ENCODE assay signal across 8 cellular contexts in the genomic region with DNA sequence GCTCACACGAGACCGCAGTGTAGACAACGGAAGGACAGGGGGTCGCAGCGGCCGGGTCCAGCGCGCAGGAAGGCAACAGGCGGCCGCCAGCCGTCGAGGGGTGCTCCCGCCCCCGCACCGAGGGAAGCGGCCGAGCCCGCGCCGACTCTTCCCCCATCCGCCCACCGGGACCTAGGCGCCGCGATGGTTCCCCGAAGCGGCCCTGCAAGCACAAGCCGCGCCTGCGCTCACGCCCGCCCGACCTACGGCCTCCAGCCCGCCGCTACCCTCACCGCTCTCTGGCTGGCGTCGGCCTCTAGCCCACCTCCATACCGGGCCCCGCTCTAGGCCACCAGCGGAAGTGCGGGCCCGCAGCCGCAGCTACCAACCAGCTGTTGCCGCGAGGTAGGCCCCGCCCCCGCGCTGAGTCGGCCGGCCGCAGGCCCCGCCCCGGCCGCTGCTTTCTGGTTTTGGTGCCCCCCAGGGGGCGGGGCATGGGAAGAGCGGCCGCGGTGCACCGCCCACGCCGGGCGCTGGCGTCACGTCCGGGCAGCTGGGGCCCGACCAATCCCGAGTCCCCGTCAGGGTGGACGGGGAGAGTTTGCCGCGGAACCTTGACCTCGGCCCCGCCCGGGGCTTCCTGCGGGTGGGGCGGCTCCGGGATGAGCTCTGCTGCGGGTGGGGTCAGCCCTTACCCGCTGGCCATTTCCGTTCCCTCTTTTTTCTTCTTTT. TPM values are rescaled to one million over a fixed set of nuclear protein-coding genes. Genes with fewer than 3 reads are reported as not detected.
A peak's percentile ranks its signal among the peaks of the same experiment; 100 is the strongest.
DNase-seq lines count a peak whose midpoint lies in the region; ATAC-seq, FAIRE-seq and TF ChIP-seq lines count a peak whose summit lies in the region.

A gene with protein sequence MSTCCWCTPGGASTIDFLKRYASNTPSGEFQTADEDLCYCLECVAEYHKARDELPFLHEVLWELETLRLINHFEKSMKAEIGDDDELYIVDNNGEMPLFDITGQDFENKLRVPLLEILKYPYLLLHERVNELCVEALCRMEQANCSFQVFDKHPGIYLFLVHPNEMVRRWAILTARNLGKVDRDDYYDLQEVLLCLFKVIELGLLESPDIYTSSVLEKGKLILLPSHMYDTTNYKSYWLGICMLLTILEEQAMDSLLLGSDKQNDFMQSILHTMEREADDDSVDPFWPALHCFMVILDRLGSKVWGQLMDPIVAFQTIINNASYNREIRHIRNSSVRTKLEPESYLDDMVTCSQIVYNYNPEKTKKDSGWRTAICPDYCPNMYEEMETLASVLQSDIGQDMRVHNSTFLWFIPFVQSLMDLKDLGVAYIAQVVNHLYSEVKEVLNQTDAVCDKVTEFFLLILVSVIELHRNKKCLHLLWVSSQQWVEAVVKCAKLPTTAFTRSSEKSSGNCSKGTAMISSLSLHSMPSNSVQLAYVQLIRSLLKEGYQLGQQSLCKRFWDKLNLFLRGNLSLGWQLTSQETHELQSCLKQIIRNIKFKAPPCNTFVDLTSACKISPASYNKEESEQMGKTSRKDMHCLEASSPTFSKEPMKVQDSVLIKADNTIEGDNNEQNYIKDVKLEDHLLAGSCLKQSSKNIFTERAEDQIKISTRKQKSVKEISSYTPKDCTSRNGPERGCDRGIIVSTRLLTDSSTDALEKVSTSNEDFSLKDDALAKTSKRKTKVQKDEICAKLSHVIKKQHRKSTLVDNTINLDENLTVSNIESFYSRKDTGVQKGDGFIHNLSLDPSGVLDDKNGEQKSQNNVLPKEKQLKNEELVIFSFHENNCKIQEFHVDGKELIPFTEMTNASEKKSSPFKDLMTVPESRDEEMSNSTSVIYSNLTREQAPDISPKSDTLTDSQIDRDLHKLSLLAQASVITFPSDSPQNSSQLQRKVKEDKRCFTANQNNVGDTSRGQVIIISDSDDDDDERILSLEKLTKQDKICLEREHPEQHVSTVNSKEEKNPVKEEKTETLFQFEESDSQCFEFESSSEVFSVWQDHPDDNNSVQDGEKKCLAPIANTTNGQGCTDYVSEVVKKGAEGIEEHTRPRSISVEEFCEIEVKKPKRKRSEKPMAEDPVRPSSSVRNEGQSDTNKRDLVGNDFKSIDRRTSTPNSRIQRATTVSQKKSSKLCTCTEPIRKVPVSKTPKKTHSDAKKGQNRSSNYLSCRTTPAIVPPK (N-terminal part only) (minus strand): TSS at position 342 of the 711 bp plus-strand sequence. CDS start 5,558 bp downstream, outside the sequence.

- H3K4me2 ChIP-seq in neuronal stem cell (ENCODE audit: insufficient read depth, low read length, poor library complexity, severe bottlenecking): peak within 1 kb of the TSS; percentile 74

- H3K27me3 ChIP-seq in GM06990 (replicated peaks; ENCODE audit: control insufficient read depth, insufficient read depth, low read length) (no peaks in the 10 kb centered on the region), neuronal stem cell (ENCODE audit: control insufficient read depth in 3 of 3, insufficient read depth in 3 of 3, low read depth in 1 of 3, low read length in 3 of 3) (peaks cover 0 to 1% (median 0%) of the 10 kb centered on the region in 3 experiments), subcutaneous abdominal adipose tissue (ENCODE audit: control insufficient read depth in 5 of 5, insufficient read depth in 4 of 5, low read length in 5 of 5) (no peaks in the 10 kb centered on the region)

- H3K9ac ChIP-seq in neuronal stem cell (ENCODE audit: low read depth, low read length, poor library complexity) (peak within 1 kb of the TSS; percentile 98), subcutaneous abdominal adipose tissue (ENCODE audit: low read length in 5 of 5) (peak within 1 kb of the TSS; percentile 75 to 97 (median 94))

- no peaks in the 10 kb centered on the region for H3K9me3 ChIP-seq in neuronal stem cell (replicated peaks in 1 of 2; ENCODE audit: control insufficient read depth in 2 of 2, insufficient read depth in 1 of 2, low read depth in 1 of 2, low read length in 2 of 2)
- H3K9me3 ChIP-seq in subcutaneous abdominal adipose tissue (ENCODE audit: control insufficient read depth in 5 of 5, low read length in 5 of 5): no peaks in the 10 kb centered on the region

- peak within 1 kb of the TSS; percentile 95 for H3K27ac Mint-ChIP-seq in activated naive CD4-positive, alpha-beta T cell treated with anti-CD3 and anti-CD28 coated beads for 36 hours

- H3K14ac ChIP-seq in neuronal stem cell (ENCODE audit: low read length): peak within 1 kb of the TSS; percentile 89

- CTCF ChIA-PET in activated naive CD4-positive, alpha-beta T cell treated with anti-CD3 and anti-CD28 coated beads for 36 hours (lab: Charles Lee): interaction anchor here (0.7 kb wide), 1 partner anchor 323 kb away, joined by 3 read pairs; no protein-coding TSS in a partner anchor

- H2BK5ac ChIP-seq in neuronal stem cell (ENCODE audit: low read length): peak within 1 kb of the TSS; percentile 90

- H3K9me3 Mint-ChIP-seq in activated naive CD4-positive, alpha-beta T cell treated with anti-CD3 and anti-CD28 coated beads for 36 hours: no peaks in the 10 kb centered on the region

- DNase-seq in GM06990 (ENCODE audit: extremely low read depth, insufficient read length): peak; percentile 99
- DNase-seq in NB4 (ENCODE audit: low read depth): peak; percentile 97
- peak; percentile 97 for DNase-seq in SK-N-DZ (ENCODE audit: low spot score)
- DNase-seq in activated naive CD4-positive, alpha-beta T cell treated with anti-CD3 and anti-CD28 coated beads for 36 hours: peak; percentile 96
- peak; percentile 98 to 99 for DNase-seq in frontal cortex (ENCODE audit: low spot score in 2 of 2)
- DNase-seq in neuronal stem cell (ENCODE audit: low spot score): peak; percentile 96

- no peak within 1 kb of the TSS for H4K8ac ChIP-seq in neuronal stem cell (ENCODE audit: low read depth, low read length)

- peak within 1 kb of the TSS; percentile 70 for H3K27ac ChIP-seq in neuronal stem cell (replicated peaks; ENCODE audit: low read length)
- peak within 1 kb of the TSS; percentile 84 for H3K27ac ChIP-seq in subcutaneous abdominal adipose tissue (ENCODE audit: low read depth, low read length)

- H3K27me3 Mint-ChIP-seq in activated naive CD4-positive, alpha-beta T cell treated with anti-CD3 and anti-CD28 coated beads for 36 hours (ENCODE audit: low read depth): no peaks in the 10 kb centered on the region

- peaks cover 35% of the 10 kb centered on the region for H3K4me1 Mint-ChIP-seq in activated naive CD4-positive, alpha-beta T cell treated with anti-CD3 and anti-CD28 coated beads for 36 hours (ENCODE audit: low read depth)

- TF ChIP-seq CTCF in GM06990 (IDR thresholded peaks at IDR 0.05; ENCODE audit: insufficient read depth, low read length, poor library complexity, severe bottlenecking): no peak
- no peak for TF ChIP-seq CTCF in NB4 (IDR thresholded peaks at IDR 0.05; ENCODE audit: low read depth, low read length)

- peak within 1 kb of the TSS; percentile 47 for H2BK120ac ChIP-seq in neuronal stem cell (ENCODE audit: low read depth, low read length)

- H3K36me3 ChIP-seq in GM06990 (ENCODE audit: control insufficient read depth, insufficient read depth, low read length): peaks cover 2% of the 10 kb centered on the region
- peaks cover 12 to 42% of the 10 kb centered on the region in 2 donors for H3K36me3 ChIP-seq in neuronal stem cell (replicated peaks in 1 of 2; ENCODE audit: control insufficient read depth in 2 of 2, insufficient read depth in 2 of 2, low read length in 2 of 2)
- H3K36me3 ChIP-seq in subcutaneous abdominal adipose tissue (ENCODE audit: control insufficient read depth in 5 of 5, insufficient read depth in 5 of 5, low read length in 5 of 5): peaks cover 16 to 24% (median 19%) of the 10 kb centered on the region in 5 donors

- H3K4me1 ChIP-seq in neuronal stem cell (ENCODE audit: control insufficient read depth in 2 of 2, insufficient read depth in 1 of 2, low read depth in 1 of 2, low read length in 2 of 2) (peaks cover 4 to 6% of the 10 kb centered on the region in 2 donors), subcutaneous abdominal adipose tissue (ENCODE audit: control insufficient read depth in 5 of 5, insufficient read depth in 5 of 5, low read length in 5 of 5) (peaks cover 5 to 48% (median 38%) of the 10 kb centered on the region in 5 donors)

- peak within 1 kb of the TSS; percentile 79 for H4K91ac ChIP-seq in neuronal stem cell (ENCODE audit: low read depth, low read length, poor library complexity)

- peaks cover 6% of the 10 kb centered on the region for H3K79me1 ChIP-seq in neuronal stem cell (ENCODE audit: low read depth, low read length)

- intact Hi-C loops in activated naive CD4-positive, alpha-beta T cell treated with anti-CD3 and anti-CD28 coated beads for 36 hours (cut with micrococcal nuclease): loop anchor here (1.0 to 10.0 kb wide), 7 partner anchors 52 to 1087 kb away; a partner anchor contains a TSS

- peak within 1 kb of the TSS; percentile 99 for H3K18ac ChIP-seq in neuronal stem cell (ENCODE audit: low read length)

- WGBS in neuronal stem cell (ENCODE audit: extremely low coverage in 2 of 2, insufficient read length in 2 of 2, insufficient replicate concordance in 1 of 2), 2 donors: no CpG with 5 or more reads among the region's 82 CpGs

- H2BK12ac ChIP-seq in neuronal stem cell (ENCODE audit: low read length): no peak within 1 kb of the TSS

- peaks cover 25% of the 10 kb centered on the region for H3K36me3 Mint-ChIP-seq in activated naive CD4-positive, alpha-beta T cell treated with anti-CD3 and anti-CD28 coated beads for 36 hours (ENCODE audit: low read depth)

- peak within 1 kb of the TSS; percentile 43 for H2BK15ac ChIP-seq in neuronal stem cell (ENCODE audit: low read length)

- TF ChIP-seq POLR2A in NB4 (IDR thresholded peaks at IDR 0.05; ENCODE audit: extremely low read depth, insufficient read length): peak; percentile 72

- no peak within 1 kb of the TSS for H3K4ac ChIP-seq in neuronal stem cell (ENCODE audit: low read length)

- peak within 1 kb of the TSS; percentile 98 for H3K23ac ChIP-seq in neuronal stem cell (ENCODE audit: low read depth, low read length, poor library complexity)

- peak within 1 kb of the TSS; percentile 95 for H3K4me3 ChIP-seq in GM06990 (replicated peaks; ENCODE audit: low read depth, low read length)
- H3K4me3 ChIP-seq in NB4 (ENCODE audit: low read depth, low read length): peak within 1 kb of the TSS; percentile 82
- peak within 1 kb of the TSS; percentile 97 to 100 for H3K4me3 ChIP-seq in neuronal stem cell (ENCODE audit: low read length in 2 of 2)
- peak within 1 kb of the TSS; percentile 85 to 96 (median 94) for H3K4me3 ChIP-seq in subcutaneous abdominal adipose tissue (ENCODE audit: low read depth in 1 of 5, low read length in 5 of 5)

- ATAC-seq in HG02571 (IDR thresholded peaks at IDR 0.05; ENCODE audit: unreplicated experiment): peak; percentile 83

- H2AK5ac ChIP-seq in neuronal stem cell (ENCODE audit: low read depth, low read length): peak within 1 kb of the TSS; percentile 93

- peak within 1 kb of the TSS; percentile 88 for H3K4me3 Mint-ChIP-seq in activated naive CD4-positive, alpha-beta T cell treated with anti-CD3 and anti-CD28 coated beads for 36 hours

- no peak for FAIRE-seq in frontal cortex (lab: Jason Lieb, UNC)

- peak within 1 kb of the TSS; percentile 96 for H2AFZ ChIP-seq in neuronal stem cell (ENCODE audit: low read length)

RNA-seq across cellular contexts. Expression of the gene that starts here (rescaled TPM):
- polyA plus RNA-seq in SK-N-DZ (2014; cell fraction: cytosol; rRNA removed): 17.2 and 19.4 TPM in 2 replicates
- polyA plus RNA-seq in SK-N-DZ (2014; cell fraction: nucleus; rRNA removed): 17.9 and 18.9 TPM in 2 replicates
- total RNA-seq in activated naive CD4-positive, alpha-beta T cell treated with anti-CD3 and anti-CD28 coated beads for 36 hours: 10 to 100 TPM; 26.4 to 26.7 TPM
- total RNA-seq in frontal cortex: 93.8 TPM
- 9.3 TPM for polyA plus RNA-seq in neuronal stem cell (2013, experiment 1 of 2)
- polyA plus RNA-seq in neuronal stem cell (2013, experiment 2 of 2): 9.6 TPM

Comparison
In these comparisons a context has a peak if more than half of its experiments do, and no peak if none do; other contexts are left out.
1. Peak in every context shown above with its lines: DNase-seq, ATAC-seq, H3K4me3 ChIP-seq and H3K27ac ChIP-seq.